Comparison of ENCODE assay signal across 8 cellular contexts in genomic region chr6:142474446-142475289, GRCh38.
DNase-seq lines count a peak whose midpoint lies in the region; ATAC-seq, FAIRE-seq and TF ChIP-seq lines count a peak whose summit lies in the region.
"Had no signal": no experiment of that assay in that cellular context is flagged by ENCODE, and none has a peak within 500 bp of the region (broad histone marks: within the 10 kb centered on the region; RNA-seq: fewer than 3 reads in every experiment).

No MANE protein-coding gene starts in this region.

- H3K36me3 ChIP-seq in pancreas = no peaks in the 10 kb centered on the region

- peaks cover 11% of the 10 kb centered on the region for H3K27me3 Mint-ChIP-seq in T-helper 17 cell

- ATAC-seq in GM21529 (IDR thresholded peaks at IDR 0.05; ENCODE audit: unreplicated experiment) (peak; percentile 58), T-helper 17 cell (peak; percentile 65), pancreas (peak; percentile 55 to 82 (median 71))
- ATAC-seq: activated T-cell treated with anti-CD3 and anti-CD28 coated beads, Interleukin-2, amount 50 U/mL, for 72 hours had no signal

- H3K4me3 Mint-ChIP-seq in T-helper 17 cell = no peak overlapping the region
- H3K4me3 Mint-ChIP-seq: activated T-cell treated with anti-CD3 and anti-CD28 coated beads, Interleukin-2, amount 50 U/mL, for 72 hours had no signal

- H3K36me3 Mint-ChIP-seq in T-helper 17 cell (ENCODE audit: low read depth) = no peaks in the 10 kb centered on the region

- peak; percentile 25 for TF ChIP-seq CTCF in NB4 (IDR thresholded peaks at IDR 0.05; ENCODE audit: low read depth, low read length)
- TF ChIP-seq CTCF in fibroblast of villous mesenchyme (IDR thresholded peaks at IDR 0.05; ENCODE audit: insufficient read depth, low read depth, low read length) = peak; percentile 53
- TF ChIP-seq CTCF in pancreas (IDR thresholded peaks at IDR 0.05) = peak; percentile 42 to 67 (median 64)

- no peaks in the 10 kb centered on the region for H3K27me3 ChIP-seq in pancreas

- intact Hi-C loops in pancreas (cut with DNase I) = no loop called here

- WGBS in pancreas, 2 donors = 3 to 6% methylated on average over 13 of the region's 13 CpGs

- TF ChIP-seq POLR2A in NB4 (IDR thresholded peaks at IDR 0.05; ENCODE audit: extremely low read depth, insufficient read length) = no peak

- H3K27ac ChIP-seq in pancreas = no peak overlapping the region

- FAIRE-seq in pancreas (lab: Jason Lieb, UNC) = peak; percentile 79

- H3K4me3 ChIP-seq in NB4 (ENCODE audit: low read depth, low read length) (no peak overlapping the region), fibroblast of villous mesenchyme (ENCODE audit: low read depth, low read length) (no peak overlapping the region), pancreas (no peak overlapping the region)

- peak; percentile 81 for DNase-seq in DMS79 treated with DMSO at 0.1 percent for 48 hours (lab: John Stamatoyannopoulos, UW)
- peak; percentile 68 for DNase-seq in NB4 (ENCODE audit: low read depth)
- DNase-seq in T-helper 17 cell = no peak
- DNase-seq in fibroblast of villous mesenchyme (ENCODE audit: low read depth) = peak; percentile 73
- peak in 3 of 6 donors; percentile 15 to 59 (median 26) for DNase-seq in pancreas
- DNase-seq in mucosa of gallbladder (ENCODE audit: low spot score) = no peak

- H3K9me3 ChIP-seq in T-helper 17 cell (ENCODE audit: control insufficient read depth, low read length, poor library complexity, severe bottlenecking) = no peaks in the 10 kb centered on the region
- H3K9me3 ChIP-seq in pancreas = no peaks in the 10 kb centered on the region

- H3K4me1 Mint-ChIP-seq in T-helper 17 cell = peaks cover 7% of the 10 kb centered on the region

- peak overlapping the region; percentile 14 for H3K27ac Mint-ChIP-seq in T-helper 17 cell
- H3K27ac Mint-ChIP-seq: activated T-cell treated with anti-CD3 and anti-CD28 coated beads, Interleukin-2, amount 50 U/mL, for 72 hours had no signal

- H3K4me1 ChIP-seq in pancreas = no peaks in the 10 kb centered on the region

Comparison
In these comparisons a context has a peak if more than half of its experiments do, and no peak if none do; other contexts are left out.
1. DNase-seq: peak in DMS79 treated with DMSO at 0.1 percent for 48 hours (single experiment), NB4 (single experiment) and fibroblast of villous mesenchyme (single experiment); none in T-helper 17 cell (0 of 3) and mucosa of gallbladder (single experiment).
2. Peak in every context shown above with its lines, with median percentiles within 50 percentile points of each other: ATAC-seq and CTCF ChIP-seq.